14 cellular contexts compared by ENCODE assay signal in genomic region chr18:54217624-54218023, GRCh38. TPM values are rescaled to one million over a fixed set of nuclear protein-coding genes. Genes with fewer than 3 reads are reported as not detected.
DNase-seq lines count a peak whose midpoint lies in the region; ATAC-seq, FAIRE-seq and TF ChIP-seq lines count a peak whose summit lies in the region.
"Had no signal": no experiment of that assay in that cellular context is flagged by ENCODE, and none has a peak within 500 bp of the region (broad histone marks: within the 10 kb centered on the region; RNA-seq: fewer than 3 reads in every experiment).

No MANE protein-coding gene starts in this region.

- TF ChIP-seq CTCF in pancreas (IDR thresholded peaks at IDR 0.05) (no peak), neural progenitor cell (IDR thresholded peaks at IDR 0.05) (no peak)

- no peaks in the 10 kb centered on the region for H3K36me3 ChIP-seq in pancreas
- no peaks in the 10 kb centered on the region for H3K36me3 ChIP-seq in neural progenitor cell

- peak; percentile 38 for ATAC-seq in GM18861 (IDR thresholded peaks at IDR 0.05; ENCODE audit: unreplicated experiment)
- peak; percentile 55 for ATAC-seq in GM21717 (IDR thresholded peaks at IDR 0.05; ENCODE audit: unreplicated experiment)
- ATAC-seq in HG03442 (IDR thresholded peaks at IDR 0.05; ENCODE audit: unreplicated experiment), result peak; percentile 48
- no peak for ATAC-seq in pancreas
- no peak for ATAC-seq in GM21825 (IDR thresholded peaks at IDR 0.05; ENCODE audit: unreplicated experiment)
- ATAC-seq: K562 had no signal

- H3K9ac ChIP-seq in neural progenitor cell, result no peak overlapping the region

- H3K4me3 ChIP-seq in pancreas (no peak overlapping the region), neural progenitor cell (no peak overlapping the region)
- H3K4me3 ChIP-seq: hepatocyte, K562 had no signal

- H3K36me3 Mint-ChIP-seq in neural progenitor cell, result peaks cover 34% of the 10 kb centered on the region

- no peaks in the 10 kb centered on the region for H3K9me3 ChIP-seq in pancreas
- no peaks in the 10 kb centered on the region for H3K9me3 ChIP-seq in neural progenitor cell (ENCODE audit: low read depth)

- intact Hi-C loops in pancreas (cut with DNase I), result no loop called here

- peaks cover 10 to 27% (median 13%) of the 10 kb centered on the region in 3 donors for H3K4me1 ChIP-seq in pancreas
- peaks cover 4% of the 10 kb centered on the region for H3K4me1 ChIP-seq in neural progenitor cell

- peak; percentile 13 for FAIRE-seq in pancreas (lab: Jason Lieb, UNC)
- FAIRE-seq: K562 had no signal

- H3K9me3 Mint-ChIP-seq in neural progenitor cell, result peaks cover 36% of the 10 kb centered on the region
- H3K9me3 Mint-ChIP-seq: activated naive CD4-positive, alpha-beta T cell treated with anti-CD3 and anti-CD28 coated beads for 36 hours; stimulated activated naive CD8-positive, alpha-beta T cell treated with anti-CD3 and anti-CD28 coated beads, Interleukin-15, Interleukin-2, amounts not matched to agents 100 ng/mL and 50 ng/mL, for 24 hours; T-helper 1 cell treated with Interleukin-12 subunit alpha and Interleukin-12 subunit beta and Interleukin-4 antibody, amounts not matched to agents 30 μg/mL and 1 μg/mL, for 36 hours had no signal

- 91 to 94% methylated on average over 1 of the region's 1 CpG for WGBS in pancreas, 2 donors

- H3K4me2 ChIP-seq in neural progenitor cell, result no peak overlapping the region
- H3K4me2 ChIP-seq: hepatocyte had no signal

- H3K27ac ChIP-seq in pancreas (no peak overlapping the region), neural progenitor cell (no peak overlapping the region)
- H3K27ac ChIP-seq: hepatocyte had no signal

- H3K27me3 ChIP-seq in pancreas (no peaks in the 10 kb centered on the region), neural progenitor cell (no peaks in the 10 kb centered on the region)
- H3K27me3 ChIP-seq: hepatocyte had no signal

- H3K79me2 ChIP-seq in neural progenitor cell (ENCODE audit: low read depth), result peaks cover 100% of the 10 kb centered on the region

- H2AFZ ChIP-seq in neural progenitor cell (replicated peaks), result no peak overlapping the region
- H2AFZ ChIP-seq: hepatocyte had no signal

- peaks cover 30% of the 10 kb centered on the region for H4K20me1 ChIP-seq in neural progenitor cell (ENCODE audit: low read depth)

- H3K4me1 Mint-ChIP-seq in neural progenitor cell, result peaks cover 8% of the 10 kb centered on the region

- no peak overlapping the region for H3K4me3 Mint-ChIP-seq in neural progenitor cell
- H3K4me3 Mint-ChIP-seq: activated naive CD4-positive, alpha-beta T cell treated with anti-CD3 and anti-CD28 coated beads for 36 hours; stimulated activated naive CD8-positive, alpha-beta T cell treated with anti-CD3 and anti-CD28 coated beads, Interleukin-15, Interleukin-2, amounts not matched to agents 100 ng/mL and 50 ng/mL, for 24 hours; T-helper 1 cell treated with Interleukin-12 subunit alpha and Interleukin-12 subunit beta and Interleukin-4 antibody, amounts not matched to agents 30 μg/mL and 1 μg/mL, for 36 hours had no signal

- no peaks in the 10 kb centered on the region for H3F3A ChIP-seq in neural progenitor cell (ENCODE audit: low read depth)

- no peak overlapping the region for H3K27ac Mint-ChIP-seq in neural progenitor cell
- H3K27ac Mint-ChIP-seq: activated naive CD4-positive, alpha-beta T cell treated with anti-CD3 and anti-CD28 coated beads for 36 hours; stimulated activated naive CD8-positive, alpha-beta T cell treated with anti-CD3 and anti-CD28 coated beads, Interleukin-15, Interleukin-2, amounts not matched to agents 100 ng/mL and 50 ng/mL, for 24 hours had no signal

- H3K27me3 Mint-ChIP-seq in neural progenitor cell (ENCODE audit: insufficient read depth, low read depth), result no peaks in the 10 kb centered on the region
- H3K27me3 Mint-ChIP-seq: stimulated activated naive CD8-positive, alpha-beta T cell treated with anti-CD3 and anti-CD28 coated beads, Interleukin-15, Interleukin-2, amounts not matched to agents 100 ng/mL and 50 ng/mL, for 24 hours had no signal

- DNase-seq in pancreas (no peak), neural progenitor cell (ENCODE audit: low spot score) (no peak), SIG-M5 (lab: John Stamatoyannopoulos, UW) (no peak), NCI-H2227 treated with DMSO at 0.1 percent for 48 hours (lab: John Stamatoyannopoulos, UW) (no peak)
- DNase-seq: activated naive CD4-positive, alpha-beta T cell treated with anti-CD3 and anti-CD28 coated beads for 36 hours; NCI-H2081 treated with DMSO at 0.1 percent for 48 hours had no signal

RNA-seq across cellular contexts. Expression of gene MBD2, which starts 6.8 kb away (rescaled TPM):
- total RNA-seq in pancreas (10 to 100 TPM; 44.0 to 60.5 (median 51.4) TPM), neural progenitor cell (ENCODE audit: low replicate concordance) (36.5 and 42.1 TPM in 2 replicates)
- polyA plus RNA-seq in pancreas, result 10 to 100 TPM; 15.7 to 20.9 TPM

RNA-seq across cellular contexts. Expression of gene POLI, which starts 51.7 kb away (rescaled TPM):
- total RNA-seq in pancreas, result 10 to 100 TPM; 11.8 to 24.7 (median 19.3) TPM
- polyA plus RNA-seq in pancreas, result 10 to 100 TPM; 17.8 to 27.3 TPM
- total RNA-seq in neural progenitor cell (ENCODE audit: low replicate concordance), result 103 and 191 TPM in 2 replicates

Comparison
In these comparisons a context has a peak if more than half of its experiments do, and no peak if none do; other contexts are left out.
1. ATAC-seq: peak in GM18861 (single experiment), GM21717 (single experiment) and HG03442 (single experiment); none in pancreas (0 of 4) and GM21825 (single experiment).